In genomic region chr4:24067781-24068193, GRCh38 we compare ENCODE assay signal across 9 cellular contexts.
DNase-seq lines count a peak whose midpoint lies in the region; ATAC-seq and TF ChIP-seq lines count a peak whose summit lies in the region.
"Had no signal": no experiment of that assay in that cellular context is flagged by ENCODE, and none has a peak within 500 bp of the region (broad histone marks: within the 10 kb centered on the region; RNA-seq: fewer than 3 reads in every experiment).

No MANE protein-coding gene starts in this region.

- ATAC-seq in psoas muscle (peak; percentile 98 to 99 (median 99)), T-helper 17 cell (no peak), HG03139 (IDR thresholded peaks at IDR 0.05; ENCODE audit: unreplicated experiment) (no peak)

- H3K9me3 ChIP-seq in psoas muscle (no peaks in the 10 kb centered on the region), T-helper 17 cell (ENCODE audit: control insufficient read depth, low read length, poor library complexity, severe bottlenecking) (no peaks in the 10 kb centered on the region)

- H3K27me3 Mint-ChIP-seq in T-helper 17 cell: no peaks in the 10 kb centered on the region
- H3K27me3 Mint-ChIP-seq: activated B cell treated with CpG ODN at 0.5 μM for 24 hours had no signal

- no peaks in the 10 kb centered on the region for H3K4me1 Mint-ChIP-seq in T-helper 17 cell
- H3K4me1 Mint-ChIP-seq: activated B cell treated with CpG ODN at 0.5 μM for 24 hours had no signal

- TF ChIP-seq CTCF in RWPE1 (conservative IDR thresholded peaks at IDR 0.05; ENCODE audit: low read depth) (no peak), fibroblast of pulmonary artery (IDR thresholded peaks at IDR 0.05; ENCODE audit: low read length, missing control alignments) (no peak), psoas muscle (IDR thresholded peaks at IDR 0.05) (no peak)

- DNase-seq in ELR (ENCODE audit: low read depth) (peak; percentile 87), RWPE1 (ENCODE audit: low spot score) (peak; percentile 25), fibroblast of pulmonary artery (ENCODE audit: low read depth) (peak; percentile 35), psoas muscle (peak; percentile 45 to 82), T-helper 17 cell (no peak)
- no peak for DNase-seq in stimulated activated CD4-positive, alpha-beta T cell treated with anti-CD3 and anti-CD28 coated beads, Interleukin-2, amount 100 ng/mL, for 24 hours
- no peak for DNase-seq in stimulated activated CD4-positive, alpha-beta T cell treated with anti-CD3 and anti-CD28 coated beads, Interleukin-1b, Interleukin-23, amount 100 ng/mL, for 48 hours
- DNase-seq: activated B cell treated with CpG ODN at 0.5 μM for 24 hours had no signal

- CTCF ChIA-PET in RWPE1 (lab: Yijun Ruan, JAX): no interaction called here

- H3K36me3 Mint-ChIP-seq in T-helper 17 cell (ENCODE audit: low read depth): no peaks in the 10 kb centered on the region

- no peak overlapping the region for H3K4me3 Mint-ChIP-seq in T-helper 17 cell
- H3K4me3 Mint-ChIP-seq: activated B cell treated with CpG ODN at 0.5 μM for 24 hours had no signal

- intact Hi-C loops in psoas muscle (cut with DNase I): no loop called here

- no peak overlapping the region for H3K4me3 ChIP-seq in fibroblast of pulmonary artery (replicated peaks; ENCODE audit: low read depth, low read length)
- peak overlapping the region; percentile 40 for H3K4me3 ChIP-seq in psoas muscle

- 21 to 33% (median 22%) methylated on average over 3 of the region's 3 CpGs for WGBS in psoas muscle, 3 donors

- H3K36me3 ChIP-seq in psoas muscle (ENCODE audit: insufficient read depth in 1 of 2, low read depth in 1 of 2): no peaks in the 10 kb centered on the region

- peaks cover 14% of the 10 kb centered on the region for H3K4me1 ChIP-seq in psoas muscle

- POLR2A ChIA-PET in RWPE1 (lab: Yijun Ruan, JAX; ENCODE audit: low non-redundant PET): no interaction called here

- H3K27ac Mint-ChIP-seq in T-helper 17 cell: no peak overlapping the region
- H3K27ac Mint-ChIP-seq: activated B cell treated with CpG ODN at 0.5 μM for 24 hours had no signal

- H3K27ac ChIP-seq in RWPE1: no peak overlapping the region
- peak overlapping the region; percentile 83 for H3K27ac ChIP-seq in psoas muscle

- no peaks in the 10 kb centered on the region for H3K27me3 ChIP-seq in psoas muscle (ENCODE audit: insufficient read depth in 3 of 3, low read length in 2 of 3)

Comparison
In these comparisons a context has a peak if more than half of its experiments do, and no peak if none do; other contexts are left out.
1. DNase-seq: peak in ELR (single experiment), RWPE1 (single experiment), fibroblast of pulmonary artery (single experiment) and psoas muscle (2 of 2); none in T-helper 17 cell (0 of 3), stimulated activated CD4-positive, alpha-beta T cell treated with anti-CD3 and anti-CD28 coated beads, Interleukin-2, amount 100 ng/mL, for 24 hours (0 of 2) and stimulated activated CD4-positive, alpha-beta T cell treated with anti-CD3 and anti-CD28 coated beads, Interleukin-1b, Interleukin-23, amount 100 ng/mL, for 48 hours (single experiment).
2. ATAC-seq: peak in psoas muscle (4 of 4); none in T-helper 17 cell (single experiment) and HG03139 (single experiment).